ENCODE assay signal across 9 cellular contexts in genomic region chr11:11931461-11932055, GRCh38.
DNase-seq lines count a peak whose midpoint lies in the region; ATAC-seq, FAIRE-seq and TF ChIP-seq lines count a peak whose summit lies in the region.
"Had no signal": no experiment of that assay in that cellular context is flagged by ENCODE, and none has a peak within 500 bp of the region (broad histone marks: within the 10 kb centered on the region; RNA-seq: fewer than 3 reads in every experiment).

No MANE protein-coding gene starts in this region.

- H3K36me3 ChIP-seq in kidney (ENCODE audit: control insufficient read depth in 1 of 2, insufficient read depth in 2 of 2, low read length in 2 of 2) = peaks cover 17 to 31% of the 10 kb centered on the region in 2 donors

- TF ChIP-seq CTCF in CD14-positive monocyte (IDR thresholded peaks at IDR 0.05) (peak; percentile 79), MCF 10A (IDR thresholded peaks at IDR 0.05; ENCODE audit: unreplicated experiment) (peak; percentile 80), kidney (IDR thresholded peaks at IDR 0.05; ENCODE audit: borderline replicate concordance, extremely low read depth, insufficient read depth) (peak; percentile 53), type B pancreatic cell (conservative IDR thresholded peaks at IDR 0.05) (peak; percentile 79)

- H3K27me3 Mint-ChIP-seq in CD14-positive monocyte (ENCODE audit: low read depth in 3 of 3) (no peaks in the 10 kb centered on the region), MCF 10A (ENCODE audit: insufficient read depth, unreplicated experiment) (no peaks in the 10 kb centered on the region), type B pancreatic cell (no peaks in the 10 kb centered on the region)
- H3K27me3 Mint-ChIP-seq: IgD-negative memory B cell had no signal

- H3K4me3 Mint-ChIP-seq in CD14-positive monocyte (no peak overlapping the region), MCF 10A (ENCODE audit: unreplicated experiment) (no peak overlapping the region), type B pancreatic cell (no peak overlapping the region)
- H3K4me3 Mint-ChIP-seq: IgD-negative memory B cell had no signal

- no peak overlapping the region for H3K9ac ChIP-seq in kidney (ENCODE audit: low read length in 2 of 2)

- FAIRE-seq in kidney (lab: Jason Lieb, UNC) = peak; percentile 33

- peaks cover 3% of the 10 kb centered on the region for H3K4me1 Mint-ChIP-seq in CD14-positive monocyte
- H3K4me1 Mint-ChIP-seq in MCF 10A (ENCODE audit: insufficient read depth, unreplicated experiment) = no peaks in the 10 kb centered on the region
- no peaks in the 10 kb centered on the region for H3K4me1 Mint-ChIP-seq in type B pancreatic cell (ENCODE audit: unreplicated experiment)

- no peak overlapping the region for H3K27ac ChIP-seq in kidney (ENCODE audit: low read depth in 2 of 2, low read length in 2 of 2)

- no peaks in the 10 kb centered on the region for H3K4me1 ChIP-seq in kidney (ENCODE audit: control insufficient read depth in 1 of 2, insufficient read depth in 1 of 2, low read depth in 1 of 2, low read length in 2 of 2)

- H3K36me3 Mint-ChIP-seq in CD14-positive monocyte (peaks cover 67 to 72% of the 10 kb centered on the region in 2 donors), MCF 10A (ENCODE audit: insufficient read depth, unreplicated experiment) (peaks cover 42% of the 10 kb centered on the region), type B pancreatic cell (peaks cover 51% of the 10 kb centered on the region)

- no peak overlapping the region for H3K4me3 ChIP-seq in kidney (ENCODE audit: low read length in 2 of 2)

- DNase-seq in CD14-positive monocyte (ENCODE audit: low spot score) (no peak), H4 (ENCODE audit: low spot score) (peak; percentile 69), NCI-H526 (lab: John Stamatoyannopoulos, UW) (peak; percentile 18 to 68), MCF 10A (ENCODE audit: unreplicated experiment) (peak; percentile 80), kidney (no peak), type B pancreatic cell (ENCODE audit: extremely low spot score, unreplicated experiment) (no peak), HK-2 (ENCODE audit: unreplicated experiment) (no peak)

- H3K9me3 Mint-ChIP-seq in CD14-positive monocyte = peaks cover 0 to 3% (median 0%) of the 10 kb centered on the region in 7 donors
- H3K9me3 Mint-ChIP-seq in MCF 10A (ENCODE audit: unreplicated experiment) = no peaks in the 10 kb centered on the region
- no peaks in the 10 kb centered on the region for H3K9me3 Mint-ChIP-seq in type B pancreatic cell
- H3K9me3 Mint-ChIP-seq: IgD-negative memory B cell had no signal

- POLR2A ChIA-PET in MCF 10A (lab: Yijun Ruan, JAX) = interaction anchor here (0.8 to 2.3 kb wide), 9 partner anchors 11 to 353 kb away, joined by 3 to 15 read pairs (median 4); no protein-coding TSS in a partner anchor

- no peaks in the 10 kb centered on the region for H3K9me3 ChIP-seq in kidney (ENCODE audit: control insufficient read depth in 1 of 2, low read length in 2 of 2)

- intact Hi-C loops in CD14-positive monocyte (cut with micrococcal nuclease) (loop anchor here in 1 of 2 donors (10.0 kb wide), 1 partner anchor 113 kb away; no protein-coding TSS in a partner anchor), MCF 10A (cut with micrococcal nuclease) (loop anchor here (1.0 to 5.0 kb wide), 4 partner anchors 113 to 351 kb away; partner anchors contain the start of gene MICAL2), kidney (cut with DNase I) (loop anchor here (10.0 kb wide), 1 partner anchor 113 kb away; no protein-coding TSS in a partner anchor)

- ATAC-seq in HG02852 (IDR thresholded peaks at IDR 0.05; ENCODE audit: unreplicated experiment) = no peak

- no TSS peak for BruUV-seq in MCF 10A (replicated peaks; lab: Mats Ljungman, UMichigan)

- CTCF ChIA-PET in MCF 10A (lab: Yijun Ruan, JAX) = interaction anchor here (0.5 to 2.6 kb wide), 27 partner anchors 10 to 811 kb away, joined by 3 to 61 read pairs (median 4); no protein-coding TSS in a partner anchor

- H3K27ac Mint-ChIP-seq in CD14-positive monocyte = no peak overlapping the region
- no peak overlapping the region for H3K27ac Mint-ChIP-seq in MCF 10A (ENCODE audit: low read depth, unreplicated experiment)
- H3K27ac Mint-ChIP-seq in type B pancreatic cell = no peak overlapping the region
- H3K27ac Mint-ChIP-seq: IgD-negative memory B cell had no signal

Comparison
In these comparisons a context has a peak if more than half of its experiments do, and no peak if none do; other contexts are left out.
1. DNase-seq: peak in H4 (single experiment), NCI-H526 (2 of 2) and MCF 10A (single experiment); none in CD14-positive monocyte (single experiment), kidney (single experiment), type B pancreatic cell (single experiment) and HK-2 (single experiment).
2. Peak in every context shown above with its lines, with median percentiles within 50 percentile points of each other: CTCF ChIP-seq.